In the genomic region with DNA sequence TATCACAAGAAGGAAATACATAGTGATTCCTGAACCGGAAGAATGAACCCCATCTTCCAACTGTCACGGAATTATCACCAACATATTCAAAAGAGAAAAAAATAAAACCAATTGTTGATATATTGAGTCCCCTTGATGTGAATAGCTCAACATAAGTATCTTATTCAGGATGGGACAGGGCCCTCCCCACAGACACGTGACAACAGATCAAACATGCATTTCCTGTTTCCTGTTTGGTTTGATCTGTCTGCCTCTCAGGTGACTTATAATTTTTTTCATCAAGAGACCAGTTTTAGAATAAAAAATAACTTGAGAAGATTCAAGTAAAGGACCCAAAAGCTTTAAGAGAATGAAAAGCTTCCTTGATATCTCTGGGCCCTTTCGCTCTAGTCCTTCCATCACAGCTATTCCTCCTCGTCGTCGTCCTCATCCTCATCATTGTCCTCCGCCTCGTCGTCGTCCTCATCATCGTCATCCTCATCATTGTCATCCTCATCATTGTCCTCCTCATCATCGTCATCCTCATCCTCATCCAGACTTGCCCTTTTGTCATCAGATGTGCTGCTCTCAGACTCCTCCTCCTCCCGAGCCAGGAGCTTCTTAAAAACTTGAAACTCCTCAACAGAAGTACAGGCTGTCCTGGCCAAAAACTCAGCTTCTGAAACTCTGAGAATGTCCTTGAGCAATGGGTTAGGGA, we compare ENCODE assay signal across 15 cellular contexts. TPM values are rescaled to one million over a fixed set of nuclear protein-coding genes. Genes with fewer than 3 reads are reported as not detected.
A peak's percentile ranks its signal among the peaks of the same experiment; 100 is the strongest.
DNase-seq lines count a peak whose midpoint lies in the region; ATAC-seq and TF ChIP-seq lines count a peak whose summit lies in the region.
"Had no signal": no experiment of that assay in that cellular context is flagged by ENCODE, and none has a peak within 500 bp of the region (broad histone marks: within the 10 kb centered on the region; RNA-seq: fewer than 3 reads in every experiment).

No MANE protein-coding gene starts in this region.

- no peaks in the 10 kb centered on the region for H3K9me3 Mint-ChIP-seq in CD8-positive, alpha-beta memory T cell
- peaks cover 0 to 9% (median 0%) of the 10 kb centered on the region in 11 donors for H3K9me3 Mint-ChIP-seq in naive thymus-derived CD4-positive, alpha-beta T cell

- no peak for TF ChIP-seq CTCF in Peyer's patch (IDR thresholded peaks at IDR 0.05)
- no peak for TF ChIP-seq CTCF in colonic mucosa (IDR thresholded peaks at IDR 0.05)

- peak overlapping the region; percentile 77 to 98 (median 92) for H3K27ac Mint-ChIP-seq in CD8-positive, alpha-beta memory T cell
- peak overlapping the region; percentile 46 to 99 (median 95) for H3K27ac Mint-ChIP-seq in naive thymus-derived CD4-positive, alpha-beta T cell

- peak overlapping the region; percentile 2 to 79 (median 61) for H3K4me3 Mint-ChIP-seq in CD8-positive, alpha-beta memory T cell
- H3K4me3 Mint-ChIP-seq in naive thymus-derived CD4-positive, alpha-beta T cell = peak overlapping the region; percentile 54 to 94 (median 72)

- peaks cover 41% of the 10 kb centered on the region for H3K36me3 ChIP-seq in CD8-positive, alpha-beta memory T cell (ENCODE audit: insufficient read depth, low read length)
- peaks cover 0 to 83% (median 0%) of the 10 kb centered on the region in 3 donors for H3K36me3 ChIP-seq in Peyer's patch
- peaks cover 12 to 81% (median 35%) of the 10 kb centered on the region in 3 experiments for H3K36me3 ChIP-seq in naive thymus-derived CD4-positive, alpha-beta T cell (ENCODE audit: control insufficient read depth in 2 of 3, insufficient read depth in 3 of 3, low read length in 3 of 3)
- H3K36me3 ChIP-seq in colonic mucosa = peaks cover 18% of the 10 kb centered on the region

- H3K4me1 Mint-ChIP-seq in CD8-positive, alpha-beta memory T cell = peaks cover 40 to 82% (median 81%) of the 10 kb centered on the region in 3 donors
- peaks cover 40 to 88% (median 81%) of the 10 kb centered on the region in 7 donors for H3K4me1 Mint-ChIP-seq in naive thymus-derived CD4-positive, alpha-beta T cell

- no peaks in the 10 kb centered on the region for H3K9me3 ChIP-seq in CD8-positive, alpha-beta memory T cell (ENCODE audit: low read length)
- H3K9me3 ChIP-seq in Peyer's patch = no peaks in the 10 kb centered on the region
- no peaks in the 10 kb centered on the region for H3K9me3 ChIP-seq in naive thymus-derived CD4-positive, alpha-beta T cell (ENCODE audit: control insufficient read depth in 2 of 3, low read length in 3 of 3)
- no peaks in the 10 kb centered on the region for H3K9me3 ChIP-seq in right cardiac atrium (ENCODE audit: control insufficient read depth, low read length)
- H3K9me3 ChIP-seq in colonic mucosa = no peaks in the 10 kb centered on the region
- H3K9me3 ChIP-seq: SJCRH30 had no signal

- WGBS in right cardiac atrium = 86% methylated on average over 14 of the region's 14 CpGs

- no peaks in the 10 kb centered on the region for H3K27me3 ChIP-seq in CD8-positive, alpha-beta memory T cell (ENCODE audit: insufficient read depth, low read length, poor library complexity, severe bottlenecking)
- H3K27me3 ChIP-seq in Peyer's patch (no peaks in the 10 kb centered on the region), right cardiac atrium (ENCODE audit: control insufficient read depth, insufficient read depth) (no peaks in the 10 kb centered on the region), colonic mucosa (no peaks in the 10 kb centered on the region)
- H3K27me3 ChIP-seq in naive thymus-derived CD4-positive, alpha-beta T cell (ENCODE audit: control insufficient read depth in 2 of 2, insufficient read depth in 2 of 2, low read length in 2 of 2) = no peaks in the 10 kb centered on the region
- H3K27me3 ChIP-seq: brain microvascular endothelial cell, SJCRH30 had no signal

- peak overlapping the region; percentile 9 for H3K4me3 ChIP-seq in CD8-positive, alpha-beta memory T cell (ENCODE audit: low read length)
- no peak overlapping the region for H3K4me3 ChIP-seq in Peyer's patch
- peak overlapping the region; percentile 15 for H3K4me3 ChIP-seq in naive thymus-derived CD4-positive, alpha-beta T cell (ENCODE audit: low read length)
- no peak overlapping the region for H3K4me3 ChIP-seq in right cardiac atrium (ENCODE audit: low read length)
- H3K4me3 ChIP-seq in colonic mucosa = no peak overlapping the region
- H3K4me3 ChIP-seq: SJCRH30 had no signal

- POLR2A ChIA-PET in CD8-positive, alpha-beta memory T cell (lab: Charles Lee) = interaction anchor here (0.5 to 2.1 kb wide), 7 partner anchors 11 to 491 kb away, joined by 3 to 15 read pairs (median 6); a partner anchor contains a TSS
- POLR2A ChIA-PET in naive thymus-derived CD4-positive, alpha-beta T cell (lab: Charles Lee) = interaction anchor here (0.8 to 7.1 kb wide), 9 partner anchors 9 to 87 kb away, joined by 3 to 145 read pairs (median 4); a partner anchor contains a TSS

- peak in 4 of 5 donors; percentile 50 to 83 (median 74) for DNase-seq in CD8-positive, alpha-beta memory T cell
- DNase-seq in Peyer's patch (peak in 2 of 3 donors; percentile 57 to 59), right cardiac atrium (no peak), colonic mucosa (no peak), NCI-H2227 treated with DMSO at 0.1 percent for 48 hours (lab: John Stamatoyannopoulos, UW) (no peak)
- peak; percentile 39 for DNase-seq in activated effector memory CD4-positive, alpha-beta T cell treated with Interleukin-2 at 50 U/mL for 16 hours
- DNase-seq in naive thymus-derived CD4-positive, alpha-beta T cell = peak in 7 of 9 donors; percentile 71 to 84 (median 77)
- DNase-seq: brain microvascular endothelial cell, hippocampal formation, left ventricle myocardium superior, NCI-H1105 treated with DMSO at 0.1 percent for 48 hours, NCI-H510A treated with DMSO at 0.1 percent for 48 hours, nucleus accumbens, SJCRH30 had no signal

- ATAC-seq in naive thymus-derived CD4-positive, alpha-beta T cell = peak; percentile 96
- ATAC-seq in right cardiac atrium = no peak
- ATAC-seq: left ventricle myocardium superior had no signal

- H3K27me3 Mint-ChIP-seq in CD8-positive, alpha-beta memory T cell = peaks cover 0 to 2% of the 10 kb centered on the region in 2 donors
- no peaks in the 10 kb centered on the region for H3K27me3 Mint-ChIP-seq in naive thymus-derived CD4-positive, alpha-beta T cell

- CTCF ChIA-PET in CD8-positive, alpha-beta memory T cell (lab: Charles Lee) = interaction anchor here (0.8 to 2.5 kb wide), 7 partner anchors 9 to 55 kb away, joined by 3 to 18 read pairs (median 4); a partner anchor contains a TSS
- CTCF ChIA-PET in naive thymus-derived CD4-positive, alpha-beta T cell (lab: Charles Lee) = interaction anchor here (0.5 to 1.8 kb wide), 8 partner anchors 10 to 415 kb away, joined by 3 to 7 read pairs (median 5); a partner anchor contains a TSS

- peaks cover 9 to 95% (median 25%) of the 10 kb centered on the region in 3 donors for H3K36me3 Mint-ChIP-seq in CD8-positive, alpha-beta memory T cell
- peaks cover 20 to 76% (median 40%) of the 10 kb centered on the region in 5 donors for H3K36me3 Mint-ChIP-seq in naive thymus-derived CD4-positive, alpha-beta T cell

- H3K27ac ChIP-seq in CD8-positive, alpha-beta memory T cell (ENCODE audit: low read depth, low read length) = no peak overlapping the region
- H3K27ac ChIP-seq in Peyer's patch (no peak overlapping the region), right cardiac atrium (ENCODE audit: low read length) (no peak overlapping the region), colonic mucosa (no peak overlapping the region)
- H3K27ac ChIP-seq in naive thymus-derived CD4-positive, alpha-beta T cell (ENCODE audit: low read depth, low read length) = peak overlapping the region; percentile 46
- H3K27ac ChIP-seq: brain microvascular endothelial cell, epithelial cell of prostate, SJCRH30 had no signal

- H3K4me1 ChIP-seq in CD8-positive, alpha-beta memory T cell (ENCODE audit: insufficient read depth, low read length) = peaks cover 50% of the 10 kb centered on the region
- peaks cover 0 to 6% (median 1%) of the 10 kb centered on the region in 4 donors for H3K4me1 ChIP-seq in Peyer's patch
- H3K4me1 ChIP-seq in naive thymus-derived CD4-positive, alpha-beta T cell (ENCODE audit: control insufficient read depth in 2 of 2, insufficient read depth in 2 of 2, low read length in 2 of 2) = peaks cover 28 to 50% of the 10 kb centered on the region in 2 donors
- no peaks in the 10 kb centered on the region for H3K4me1 ChIP-seq in right cardiac atrium (ENCODE audit: control insufficient read depth, insufficient read depth, low read length)
- H3K4me1 ChIP-seq in colonic mucosa = no peaks in the 10 kb centered on the region
- H3K4me1 ChIP-seq: SJCRH30 had no signal

- intact Hi-C loops in naive thymus-derived CD4-positive, alpha-beta T cell (cut with micrococcal nuclease) = loop anchor here in 1 of 2 donors (1.0 to 10.0 kb wide), 4 partner anchors 8 to 519 kb away; no protein-coding TSS in a partner anchor
- intact Hi-C loops in right cardiac atrium (cut with DNase I) (no loop called here), colonic mucosa (cut with DNase I) (no loop called here)

- H3K9ac ChIP-seq in colonic mucosa (ENCODE audit: low read depth in 2 of 2, low read length in 2 of 2) = no peak overlapping the region

- no peak for TF ChIP-seq POLR2A in Peyer's patch (IDR thresholded peaks at IDR 0.05)

RNA-seq across cellular contexts. Expression of a gene that starts 6.3 kb away (rescaled TPM):
- total RNA-seq in CD8-positive, alpha-beta memory T cell = 10 to 100 TPM; 48.0 to 49.2 TPM
- 46.4 TPM for polyA plus RNA-seq in CD8-positive, alpha-beta memory T cell
- 10 to 100 TPM; 28.9 to 55.4 (median 47.9) TPM for total RNA-seq in Peyer's patch
- 100 to 1,000 TPM in 2 of 5 experiments, 10 to 100 TPM in 3; 45.3 to 214 (median 91.8) TPM for total RNA-seq in naive thymus-derived CD4-positive, alpha-beta T cell
- 10 to 100 TPM; 73.1 to 82.3 TPM for polyA plus RNA-seq in naive thymus-derived CD4-positive, alpha-beta T cell
- 10 to 100 TPM; 17.6 to 23.2 (median 20.4) TPM for total RNA-seq in right cardiac atrium
- 21.5 TPM for polyA plus RNA-seq in right cardiac atrium
- 10 to 100 TPM; 20.2 to 25.5 TPM for total RNA-seq in colonic mucosa

RNA-seq across cellular contexts. Expression of a gene that starts 53.5 kb away (rescaled TPM):
- total RNA-seq in CD8-positive, alpha-beta memory T cell = 10 to 100 TPM; 92.8 to 93.8 TPM
- 32.8 TPM for polyA plus RNA-seq in CD8-positive, alpha-beta memory T cell
- total RNA-seq in Peyer's patch = 100 to 1,000 TPM in 1 of 4 donors, 10 to 100 TPM in 3; 12.1 to 790 (median 26.7) TPM
- 100 to 1,000 TPM in 3 of 5 experiments, 10 to 100 TPM in 2; 72.0 to 160 (median 127) TPM for total RNA-seq in naive thymus-derived CD4-positive, alpha-beta T cell
- 10 to 100 TPM; 15.0 to 25.3 TPM for polyA plus RNA-seq in naive thymus-derived CD4-positive, alpha-beta T cell
- total RNA-seq in right cardiac atrium = 1 to 10 TPM; 2.1 to 5.3 (median 3.4) TPM
- polyA plus RNA-seq in right cardiac atrium = 1.1 TPM
- total RNA-seq in colonic mucosa = 10 to 100 TPM in 1 of 2 donors, 1 to 10 TPM in 1; 5.6 to 39.2 TPM

RNA-seq across cellular contexts. Expression of a gene that starts 54.5 kb away (rescaled TPM):
- total RNA-seq in CD8-positive, alpha-beta memory T cell = 10 to 100 TPM; 82.6 to 87.2 TPM
- 132 TPM for polyA plus RNA-seq in CD8-positive, alpha-beta memory T cell
- total RNA-seq in Peyer's patch (10 to 100 TPM; 13.2 to 44.0 (median 28.1) TPM), right cardiac atrium (10 to 100 TPM; 57.7 to 77.1 (median 73.1) TPM), colonic mucosa (10 to 100 TPM; 74.7 to 77.8 TPM)
- 100 to 1,000 TPM in 1 of 5 experiments, 10 to 100 TPM in 4; 39.2 to 105 (median 55.3) TPM for total RNA-seq in naive thymus-derived CD4-positive, alpha-beta T cell
- polyA plus RNA-seq in naive thymus-derived CD4-positive, alpha-beta T cell = 100 to 1,000 TPM; 110 to 122 TPM
- 112 TPM for polyA plus RNA-seq in right cardiac atrium

Comparison
In these comparisons a context has a peak if more than half of its experiments do, and no peak if none do; other contexts are left out.
1. DNase-seq: peak in CD8-positive, alpha-beta memory T cell (4 of 5), Peyer's patch (2 of 3), activated effector memory CD4-positive, alpha-beta T cell treated with Interleukin-2 at 50 U/mL for 16 hours (single experiment) and naive thymus-derived CD4-positive, alpha-beta T cell (7 of 9); none in right cardiac atrium (0 of 3), colonic mucosa (single experiment) and NCI-H2227 treated with DMSO at 0.1 percent for 48 hours (single experiment).
2. H3K4me3 ChIP-seq: peak in CD8-positive, alpha-beta memory T cell (single experiment) and naive thymus-derived CD4-positive, alpha-beta T cell (single experiment); none in Peyer's patch (0 of 4), right cardiac atrium (single experiment) and colonic mucosa (single experiment).